ENCODE assay signal across 22 cellular contexts in the genomic region with DNA sequence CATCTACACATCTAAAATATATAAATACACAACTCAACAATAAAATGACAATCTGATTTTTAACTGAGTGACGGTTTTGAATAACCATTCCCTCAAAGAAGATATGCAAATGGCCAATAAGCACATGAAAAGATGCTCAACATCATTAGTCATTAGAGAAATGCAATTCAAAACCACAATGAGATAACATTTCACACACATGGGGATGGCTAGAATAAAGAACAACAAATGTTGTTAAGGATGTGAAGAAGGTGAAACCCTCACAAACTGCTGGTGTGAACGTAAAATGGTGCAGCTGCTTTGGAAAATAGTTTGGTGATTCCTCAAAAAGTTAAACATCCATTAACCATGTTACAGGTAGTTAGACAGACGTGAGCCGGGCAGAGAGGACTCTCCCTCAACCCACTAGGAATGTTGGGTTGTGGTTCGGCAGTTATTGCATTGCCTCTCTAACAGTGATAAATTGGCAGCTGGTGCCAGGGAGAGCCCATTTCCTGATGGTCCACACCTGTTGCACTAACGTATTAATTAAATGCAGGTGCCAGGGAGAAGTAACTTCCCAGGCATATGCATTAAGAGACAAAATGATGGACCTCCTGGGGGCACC. TPM values are rescaled to one million over a fixed set of nuclear protein-coding genes. Genes with fewer than 3 reads are reported as not detected.
DNase-seq lines count a peak whose midpoint lies in the region; ATAC-seq, FAIRE-seq and TF ChIP-seq lines count a peak whose summit lies in the region.
"Had no signal": no experiment of that assay in that cellular context is flagged by ENCODE, and none has a peak within 500 bp of the region (broad histone marks: within the 10 kb centered on the region; RNA-seq: fewer than 3 reads in every experiment).

No MANE protein-coding gene starts in this region.

- no peaks in the 10 kb centered on the region for H3K27me3 Mint-ChIP-seq in activated CD4-positive, alpha-beta memory T cell treated with anti-CD3 and anti-CD28 coated beads for 36 hours
- H3K27me3 Mint-ChIP-seq in activated CD4-positive, alpha-beta memory T cell treated with anti-CD3 and anti-CD28 coated beads, Interleukin-2, amount 10 ng/mL, durations not matched to agents 7 days and 5 days: no peaks in the 10 kb centered on the region
- H3K27me3 Mint-ChIP-seq in T-helper 17 cell (no peaks in the 10 kb centered on the region), natural killer cell (ENCODE audit: low read depth in 2 of 2) (no peaks in the 10 kb centered on the region)
- H3K27me3 Mint-ChIP-seq: activated B cell treated with CpG ODN at 0.5 μM for 24 hours; CD4-positive, alpha-beta T cell; IgD-negative memory B cell had no signal

- peaks cover 8% of the 10 kb centered on the region for H3K9me3 Mint-ChIP-seq in activated CD4-positive, alpha-beta memory T cell treated with anti-CD3 and anti-CD28 coated beads for 36 hours
- peaks cover 2% of the 10 kb centered on the region for H3K9me3 Mint-ChIP-seq in activated CD4-positive, alpha-beta memory T cell treated with anti-CD3 and anti-CD28 coated beads, Interleukin-2, amount 10 ng/mL, durations not matched to agents 7 days and 5 days
- no peaks in the 10 kb centered on the region for H3K9me3 Mint-ChIP-seq in natural killer cell
- H3K9me3 Mint-ChIP-seq: activated B cell treated with CpG ODN at 0.5 μM for 24 hours, IgD-negative memory B cell had no signal

- peak overlapping the region; percentile 28 for H3K27ac Mint-ChIP-seq in activated CD4-positive, alpha-beta memory T cell treated with anti-CD3 and anti-CD28 coated beads for 36 hours
- no peak overlapping the region for H3K27ac Mint-ChIP-seq in activated CD4-positive, alpha-beta memory T cell treated with anti-CD3 and anti-CD28 coated beads, Interleukin-2, amount 10 ng/mL, durations not matched to agents 7 days and 5 days
- H3K27ac Mint-ChIP-seq in T-helper 17 cell (peak overlapping the region; percentile 16), natural killer cell (peak overlapping the region; percentile 8 to 17)
- H3K27ac Mint-ChIP-seq: activated B cell treated with CpG ODN at 0.5 μM for 24 hours; CD4-positive, alpha-beta T cell had no signal

- FAIRE-seq in GM12891 (lab: Jason Lieb, UNC): peak; percentile 85

- POLR2A ChIA-PET in activated CD4-positive, alpha-beta memory T cell treated with anti-CD3 and anti-CD28 coated beads for 36 hours (lab: Charles Lee): interaction anchor here (1.6 kb wide), 1 partner anchor 10 kb away, joined by 3 read pairs; no protein-coding TSS in a partner anchor
- POLR2A ChIA-PET in activated CD4-positive, alpha-beta memory T cell treated with anti-CD3 and anti-CD28 coated beads, Interleukin-2, amount 10 ng/mL, durations not matched to agents 7 days and 5 days (lab: Charles Lee): interaction anchor here (0.9 to 1.6 kb wide), 2 partner anchors 9 to 20 kb away, joined by 3 to 6 read pairs; no protein-coding TSS in a partner anchor

- peaks cover 57% of the 10 kb centered on the region for H3K4me1 Mint-ChIP-seq in activated CD4-positive, alpha-beta memory T cell treated with anti-CD3 and anti-CD28 coated beads for 36 hours (ENCODE audit: low read depth)
- H3K4me1 Mint-ChIP-seq in activated CD4-positive, alpha-beta memory T cell treated with anti-CD3 and anti-CD28 coated beads, Interleukin-2, amount 10 ng/mL, durations not matched to agents 7 days and 5 days: peaks cover 31% of the 10 kb centered on the region
- H3K4me1 Mint-ChIP-seq in T-helper 17 cell (peaks cover 25% of the 10 kb centered on the region), natural killer cell (peaks cover 22 to 33% of the 10 kb centered on the region in 2 donors)

- no peak overlapping the region for H3K4me3 Mint-ChIP-seq in activated CD4-positive, alpha-beta memory T cell treated with anti-CD3 and anti-CD28 coated beads for 36 hours
- H3K4me3 Mint-ChIP-seq in activated CD4-positive, alpha-beta memory T cell treated with anti-CD3 and anti-CD28 coated beads, Interleukin-2, amount 10 ng/mL, durations not matched to agents 7 days and 5 days: no peak overlapping the region
- H3K4me3 Mint-ChIP-seq in T-helper 17 cell: no peak overlapping the region
- no peak overlapping the region for H3K4me3 Mint-ChIP-seq in natural killer cell
- H3K4me3 Mint-ChIP-seq: activated B cell treated with CpG ODN at 0.5 μM for 24 hours; CD4-positive, alpha-beta T cell; IgD-negative memory B cell had no signal

- TF ChIP-seq CTCF in natural killer cell (IDR thresholded peaks at IDR 0.05): no peak

- H3K36me3 Mint-ChIP-seq in activated CD4-positive, alpha-beta memory T cell treated with anti-CD3 and anti-CD28 coated beads for 36 hours: no peaks in the 10 kb centered on the region
- no peaks in the 10 kb centered on the region for H3K36me3 Mint-ChIP-seq in activated CD4-positive, alpha-beta memory T cell treated with anti-CD3 and anti-CD28 coated beads, Interleukin-2, amount 10 ng/mL, durations not matched to agents 7 days and 5 days (ENCODE audit: low read depth)
- no peaks in the 10 kb centered on the region for H3K36me3 Mint-ChIP-seq in T-helper 17 cell (ENCODE audit: low read depth)
- no peaks in the 10 kb centered on the region for H3K36me3 Mint-ChIP-seq in natural killer cell
- H3K36me3 Mint-ChIP-seq: IgD-negative memory B cell had no signal

- TF ChIP-seq POLR2A in GM12891 (IDR thresholded peaks at IDR 0.05; ENCODE audit: low read depth, low read length): no peak

- no peak for ATAC-seq in T-helper 17 cell
- no peak for ATAC-seq in natural killer cell
- no peak for ATAC-seq in left lobe of liver
- ATAC-seq: HCT116, heart left ventricle, left ventricle myocardium superior had no signal

- H3K9me3 ChIP-seq in T-helper 17 cell (ENCODE audit: control insufficient read depth, low read length, poor library complexity, severe bottlenecking): no peaks in the 10 kb centered on the region
- H3K9me3 ChIP-seq: neutrophil, SJSA1 had no signal

- intact Hi-C loops in activated CD4-positive, alpha-beta memory T cell treated with anti-CD3 and anti-CD28 coated beads for 36 hours (cut with micrococcal nuclease): no loop called here
- intact Hi-C loops in natural killer cell (cut with micrococcal nuclease): no loop called here

- CTCF ChIA-PET in activated CD4-positive, alpha-beta memory T cell treated with anti-CD3 and anti-CD28 coated beads for 36 hours (lab: Charles Lee): interaction anchor here (1.7 kb wide), 1 partner anchor 29 kb away, joined by 8 read pairs; no protein-coding TSS in a partner anchor
- CTCF ChIA-PET in activated CD4-positive, alpha-beta memory T cell treated with anti-CD3 and anti-CD28 coated beads, Interleukin-2, amount 10 ng/mL, durations not matched to agents 7 days and 5 days (lab: Charles Lee): interaction anchor here (1.2 kb wide), 1 partner anchor 175 kb away, joined by 4 read pairs; no protein-coding TSS in a partner anchor

- DNase-seq in activated CD4-positive, alpha-beta memory T cell treated with anti-CD3 and anti-CD28 coated beads for 36 hours: no peak
- DNase-seq in activated CD4-positive, alpha-beta memory T cell treated with anti-CD3 and anti-CD28 coated beads, Interleukin-2, amount 10 ng/mL, durations not matched to agents 7 days and 5 days: no peak
- DNase-seq in GM12891 (ENCODE audit: insufficient read length, low spot score) (no peak), T-helper 17 cell (no peak), natural killer cell (no peak), NCI-H2171 treated with DMSO at 0.1 percent for 48 hours (lab: John Stamatoyannopoulos, UW) (no peak), NCI-H1048 (lab: John Stamatoyannopoulos, UW) (no peak), left lobe of liver (ENCODE audit: low spot score) (no peak)
- DNase-seq: activated B cell treated with CpG ODN at 0.5 μM for 24 hours; CD4-positive, alpha-beta T cell; cortex of kidney; DMS79 treated with DMSO at 0.1 percent for 48 hours; heart left ventricle; NCI-H524 treated with DMSO at 0.1 percent for 48 hours; tibial artery had no signal

TF ChIP-seq in GM12891, 5 proteins besides CTCF, POLR2A, EP300 and RAD21:
- TF ChIP-seq TAF1 (IDR thresholded peaks at IDR 0.05; ENCODE audit: low read depth, low read length) (no peak), PAX5 (IDR thresholded peaks at IDR 0.05; ENCODE audit: insufficient read depth, low read length, severe bottlenecking) (no peak), POU2F2 (IDR thresholded peaks at IDR 0.05; ENCODE audit: low read depth, low read length) (no peak), POLR2AphosphoS5 (IDR thresholded peaks at IDR 0.05; ENCODE audit: low read depth, low read length) (no peak), SPI1 (IDR thresholded peaks at IDR 0.05; ENCODE audit: low read depth, low read length) (no peak)

RNA-seq across cellular contexts. Expression of a gene that starts 22.3 kb away (rescaled TPM):
- total RNA-seq in activated CD4-positive, alpha-beta memory T cell treated with anti-CD3 and anti-CD28 coated beads for 36 hours: 100 to 1,000 TPM; 522 to 539 TPM
- 10 to 100 TPM; 40.8 to 42.5 TPM for total RNA-seq in activated CD4-positive, alpha-beta memory T cell treated with anti-CD3 and anti-CD28 coated beads, Interleukin-2, amount 10 ng/mL, durations not matched to agents 7 days and 5 days
- polyA plus RNA-seq in GM12891 (2012; ENCODE audit: low read depth, missing spikeins): 84.2 TPM
- total RNA-seq in T-helper 17 cell: 100 to 1,000 TPM; 240 to 319 TPM
- 100 to 1,000 TPM; 300 to 564 (median 432) TPM for total RNA-seq in natural killer cell
- total RNA-seq in left lobe of liver: 0.98 TPM

RNA-seq across cellular contexts. Expression of a gene that starts 29.2 kb away (rescaled TPM):
- total RNA-seq in activated CD4-positive, alpha-beta memory T cell treated with anti-CD3 and anti-CD28 coated beads for 36 hours: 1 to 10 TPM; 1.8 to 2.4 TPM
- total RNA-seq in activated CD4-positive, alpha-beta memory T cell treated with anti-CD3 and anti-CD28 coated beads, Interleukin-2, amount 10 ng/mL, durations not matched to agents 7 days and 5 days: under 1 TPM; 0.25 to 0.53 TPM
- polyA plus RNA-seq in GM12891 (2012; ENCODE audit: low read depth, missing spikeins): 1.7 TPM
- total RNA-seq in T-helper 17 cell (1 to 10 TPM; 4.2 to 7.9 TPM), natural killer cell (10 to 100 TPM in 1 of 3 donors, 1 to 10 TPM in 2; 5.5 to 11.3 (median 8.8) TPM), left lobe of liver (not detected)
- total RNA-seq: heart left ventricle, left ventricle myocardium superior, renal cortical epithelial cell, SJSA1 had no signal
- polyA plus RNA-seq: AG04450, IgD-negative memory B cell had no signal

RNA-seq across cellular contexts. Expression of a gene that starts 41.1 kb away (rescaled TPM):
- 100 to 1,000 TPM; 173 to 181 TPM for total RNA-seq in activated CD4-positive, alpha-beta memory T cell treated with anti-CD3 and anti-CD28 coated beads for 36 hours
- 100 to 1,000 TPM; 108 to 113 TPM for total RNA-seq in activated CD4-positive, alpha-beta memory T cell treated with anti-CD3 and anti-CD28 coated beads, Interleukin-2, amount 10 ng/mL, durations not matched to agents 7 days and 5 days
- polyA plus RNA-seq in GM12891 (2012; ENCODE audit: low read depth, missing spikeins): 81.9 TPM
- total RNA-seq in T-helper 17 cell (10 to 100 TPM; 59.2 to 72.6 TPM), natural killer cell (100 to 1,000 TPM in 1 of 3 donors, 10 to 100 TPM in 2; 62.6 to 106 (median 86.1) TPM), left lobe of liver (67.6 TPM)

RNA-seq across cellular contexts. Expression of a gene that starts 51.1 kb away (rescaled TPM):
- total RNA-seq in activated CD4-positive, alpha-beta memory T cell treated with anti-CD3 and anti-CD28 coated beads for 36 hours: under 1 TPM; 0.21 to 0.36 TPM
- under 1 TPM in 1 of 2 experiments, not detected in 1; 0.05 TPM for total RNA-seq in activated CD4-positive, alpha-beta memory T cell treated with anti-CD3 and anti-CD28 coated beads, Interleukin-2, amount 10 ng/mL, durations not matched to agents 7 days and 5 days
- 0.18 TPM for polyA plus RNA-seq in GM12891 (2012; ENCODE audit: low read depth, missing spikeins)
- total RNA-seq in T-helper 17 cell: 1 to 10 TPM in 1 of 2 donors, under 1 TPM in 1; 0.85 to 2.8 TPM
- 1 to 10 TPM in 1 of 3 donors, under 1 TPM in 2; 0.18 to 1.3 (median 0.38) TPM for total RNA-seq in natural killer cell
- 11.4 TPM for total RNA-seq in left lobe of liver
- total RNA-seq: renal cortical epithelial cell, SJSA1 had no signal
- polyA plus RNA-seq: AG04450, IgD-negative memory B cell had no signal

Comparison
In these comparisons a context has a peak if more than half of its experiments do, and no peak if none do; other contexts are left out.
1. RNA of a gene that starts 22.3 kb away (total RNA-seq): 522 to 539 TPM in activated CD4-positive, alpha-beta memory T cell treated with anti-CD3 and anti-CD28 coated beads for 36 hours, 300 to 564 TPM in natural killer cell, 240 to 319 TPM in T-helper 17 cell and 40.8 to 42.5 TPM in activated CD4-positive, alpha-beta memory T cell treated with anti-CD3 and anti-CD28 coated beads, Interleukin-2, amount 10 ng/mL, durations not matched to agents 7 days and 5 days; 0.98 TPM in left lobe of liver (single experiment); every median in the first group is over 10 times any median in the second.